Comparison of ENCODE assay signal across 8 cellular contexts in genomic region chr17:79993390-79994221, GRCh38. TPM values are rescaled to one million over a fixed set of nuclear protein-coding genes. Genes with fewer than 3 reads are reported as not detected.
A peak's percentile ranks its signal among the peaks of the same experiment; 100 is the strongest.
DNase-seq lines count a peak whose midpoint lies in the region; ATAC-seq, FAIRE-seq and TF ChIP-seq lines count a peak whose summit lies in the region.
"Had no signal": no experiment of that assay in that cellular context is flagged by ENCODE, and none has a peak within 500 bp of the region (broad histone marks: within the 10 kb centered on the region; RNA-seq: fewer than 3 reads in every experiment).

No MANE protein-coding gene starts in this region.

- no peaks in the 10 kb centered on the region; the same call in 1 of the 2 replicates for H3K79me2 ChIP-seq in H9 (ENCODE audit: insufficient read depth, low read length)

- ATAC-seq in heart right ventricle (peak; percentile 50 to 83 (median 78)), HG03432 (IDR thresholded peaks at IDR 0.05; ENCODE audit: unreplicated experiment) (no peak)

- no peak for FAIRE-seq in small intestine (lab: Jason Lieb, UNC)
- FAIRE-seq: TTC549 had no signal

- H3K27me3 ChIP-seq in H9 (ENCODE audit: insufficient read depth, low read length) (no peaks in the 10 kb centered on the region), heart right ventricle (no peaks in the 10 kb centered on the region), small intestine (ENCODE audit: control insufficient read depth in 2 of 2, insufficient read depth in 2 of 2, low read length in 2 of 2) (no peaks in the 10 kb centered on the region)

- no peak overlapping the region for H3K56ac ChIP-seq in H9 (ENCODE audit: insufficient read length, low read depth, low read length)

- H2AK5ac ChIP-seq in H9 (ENCODE audit: insufficient read length, low read length): no peak overlapping the region

- H3K36me3 ChIP-seq in heart right ventricle: peaks cover 0 to 2% (median 0%) of the 10 kb centered on the region in 9 donors
- no peaks in the 10 kb centered on the region for H3K36me3 ChIP-seq in small intestine (ENCODE audit: control insufficient read depth in 2 of 2, insufficient read depth in 2 of 2, low read length in 2 of 2)

- no peak overlapping the region for H3K18ac ChIP-seq in H9 (ENCODE audit: insufficient read length, low read depth, low read length)

- peaks cover 2 to 8% (median 2%) of the 10 kb centered on the region in 3 experiments; a peak in 5 of 7 replicates for H3K36me3 Mint-ChIP-seq in H9 (ENCODE audit: insufficient read depth in 1 of 3, low read depth in 3 of 3)
- H3K36me3 Mint-ChIP-seq in activated T-helper 1 cell treated with anti-CD3 and anti-CD28 coated beads, Interleukin-12 subunit alpha, Interleukin-12 subunit beta, Interleukin-2, Interleukin-4 antibody, amounts not matched to agents 30 ng/mL and 10 ng/mL and 1 ng/mL, durations not matched to agents 14 hours and 24 hours and 36 hours (ENCODE audit: low read depth): no peaks in the 10 kb centered on the region

- peaks cover 43 to 47% of the 10 kb centered on the region in 2 experiments for H3K4me1 Mint-ChIP-seq in H9
- peaks cover 47% of the 10 kb centered on the region for H3K4me1 Mint-ChIP-seq in activated T-helper 1 cell treated with anti-CD3 and anti-CD28 coated beads, Interleukin-12 subunit alpha, Interleukin-12 subunit beta, Interleukin-2, Interleukin-4 antibody, amounts not matched to agents 30 ng/mL and 10 ng/mL and 1 ng/mL, durations not matched to agents 14 hours and 24 hours and 36 hours (ENCODE audit: low read depth)

- H3K9me3 Mint-ChIP-seq in H9: no peaks in the 10 kb centered on the region; a peak in 1 of 5 replicates
- no peaks in the 10 kb centered on the region for H3K9me3 Mint-ChIP-seq in activated T-helper 1 cell treated with anti-CD3 and anti-CD28 coated beads, Interleukin-12 subunit alpha, Interleukin-12 subunit beta, Interleukin-2, Interleukin-4 antibody, amounts not matched to agents 30 ng/mL and 10 ng/mL and 1 ng/mL, durations not matched to agents 14 hours and 24 hours and 36 hours

- H3K27ac ChIP-seq in H9 (ENCODE audit: insufficient read length, low read depth, low read length) (no peak overlapping the region), heart right ventricle (peak overlapping the region in 8 of 10 donors; percentile 46 to 88 (median 82)), small intestine (ENCODE audit: low read depth in 1 of 2, low read length in 1 of 2) (peak overlapping the region in 1 of 2 donors; percentile 81)

- no peak overlapping the region for H4K5ac ChIP-seq in H9 (ENCODE audit: insufficient read length, low read depth, low read length)

- no peak overlapping the region for H2BK12ac ChIP-seq in H9 (ENCODE audit: insufficient read length, low read depth, low read length)

- no peak for TF ChIP-seq CTCF in H9 (conservative IDR thresholded peaks at IDR 0.05)
- TF ChIP-seq CTCF in heart right ventricle (IDR thresholded peaks at IDR 0.05): no peak

- no peaks in the 10 kb centered on the region for H3K23me2 ChIP-seq in H9 (ENCODE audit: insufficient read length, low read depth, low read length, poor library complexity, severe bottlenecking)

- no peaks in the 10 kb centered on the region for H3K27me3 Mint-ChIP-seq in H9 (ENCODE audit: low read depth)
- no peaks in the 10 kb centered on the region for H3K27me3 Mint-ChIP-seq in activated T-helper 1 cell treated with anti-CD3 and anti-CD28 coated beads, Interleukin-12 subunit alpha, Interleukin-12 subunit beta, Interleukin-2, Interleukin-4 antibody, amounts not matched to agents 30 ng/mL and 10 ng/mL and 1 ng/mL, durations not matched to agents 14 hours and 24 hours and 36 hours (ENCODE audit: insufficient read depth)

- intact Hi-C loops in activated T-helper 1 cell treated with anti-CD3 and anti-CD28 coated beads, Interleukin-12 subunit alpha, Interleukin-12 subunit beta, Interleukin-2, Interleukin-4 antibody, amounts not matched to agents 30 ng/mL and 10 ng/mL and 1 ng/mL, durations not matched to agents 14 hours and 24 hours and 36 hours (cut with micrococcal nuclease): loop anchor here (2.0 to 5.0 kb wide), 2 partner anchors 189 to 266 kb away; no protein-coding TSS in a partner anchor
- intact Hi-C loops in heart right ventricle (cut with DNase I): loop anchor here in 9 of 10 donors (5.0 to 10.0 kb wide), 9 partner anchors 151 to 251 kb away; partner anchors contain the start of genes CBX4 (in 2 of the 9) and CBX8 (in 1 of the 9)

- no peak overlapping the region for H2BK5ac ChIP-seq in H9 (ENCODE audit: insufficient read length, low read length)

- no peaks in the 10 kb centered on the region for H3K4me1 ChIP-seq in H9 (ENCODE audit: insufficient read depth, low read length)
- H3K4me1 ChIP-seq in heart right ventricle: peaks cover 22 to 57% (median 33%) of the 10 kb centered on the region in 9 donors
- peaks cover 4 to 11% of the 10 kb centered on the region in 2 donors for H3K4me1 ChIP-seq in small intestine (ENCODE audit: control insufficient read depth in 2 of 2, insufficient read depth in 1 of 2, low read depth in 1 of 2, low read length in 1 of 2)

- no peak overlapping the region for H4K8ac ChIP-seq in H9 (replicated peaks; ENCODE audit: insufficient read length, low read depth, low read length)

- H3K9me3 ChIP-seq in H9 (ENCODE audit: control insufficient read depth, low read depth, low read length) (no peaks in the 10 kb centered on the region), heart right ventricle (no peaks in the 10 kb centered on the region), small intestine (ENCODE audit: control insufficient read depth, low read depth) (no peaks in the 10 kb centered on the region)

- no peak overlapping the region for H3K23ac ChIP-seq in H9 (ENCODE audit: insufficient read length, low read depth, low read length)

- peak overlapping the region in 2 of 10 donors; percentile 0 to 10 for H3K4me3 ChIP-seq in heart right ventricle
- no peak overlapping the region for H3K4me3 ChIP-seq in small intestine (ENCODE audit: low read depth in 1 of 2, low read length in 2 of 2)

- no peaks in the 10 kb centered on the region for H3K79me1 ChIP-seq in H9 (ENCODE audit: insufficient read depth, low read depth, low read length, poor library complexity, severe bottlenecking)

- no CpG with 5 or more reads among the region's 22 CpGs for WGBS in H9 (ENCODE audit: extremely low coverage, insufficient read length, low lambda C conversion rate)
- WGBS in heart right ventricle, 2 donors: 31 to 37% methylated on average over 22 of the region's 22 CpGs
- 12 to 37% (median 21%) methylated on average over 22 of the region's 22 CpGs for WGBS in small intestine, 3 donors

- H4K91ac ChIP-seq in H9 (ENCODE audit: insufficient read length, low read depth, low read length): no peak overlapping the region

- H3K9ac ChIP-seq in H9 (ENCODE audit: extremely low read depth, insufficient read length, low read length): no peak overlapping the region

- H2BK20ac ChIP-seq in H9 (ENCODE audit: low read depth, low read length, poor library complexity, severe bottlenecking): no peak overlapping the region

- peak; percentile 71 for DNase-seq in H9
- peak; percentile 49 to 71 for DNase-seq in NCI-H526 (lab: John Stamatoyannopoulos, UW)
- peak; percentile 19 for DNase-seq in activated T-helper 1 cell treated with anti-CD3 and anti-CD28 coated beads, Interleukin-12 subunit alpha, Interleukin-12 subunit beta, Interleukin-2, Interleukin-4 antibody, amounts not matched to agents 30 ng/mL and 10 ng/mL and 1 ng/mL, durations not matched to agents 14 hours and 24 hours and 36 hours (ENCODE audit: low spot score)
- DNase-seq in heart right ventricle: peak; percentile 70 to 81
- DNase-seq in small intestine: peak; percentile 77
- DNase-seq in globus pallidus (ENCODE audit: low spot score): no peak

- no peak overlapping the region for H2AFZ ChIP-seq in H9 (ENCODE audit: low read length)

- H4K20me1 ChIP-seq in H9 (ENCODE audit: control insufficient read depth, insufficient read depth, insufficient read length): no peaks in the 10 kb centered on the region

- no peak overlapping the region for H2BK15ac ChIP-seq in H9 (ENCODE audit: low read depth, low read length)

- H2BK120ac ChIP-seq in H9 (ENCODE audit: low read depth, low read length, poor library complexity, severe bottlenecking): no peak overlapping the region

- no peak overlapping the region for H3K4ac ChIP-seq in H9 (ENCODE audit: low read depth, low read length)

- no peak overlapping the region for H3T11ph ChIP-seq in H9 (ENCODE audit: low read length)

- no peak overlapping the region for H3K4me2 ChIP-seq in H9 (ENCODE audit: insufficient read depth, insufficient read length, low read length)

- H3K27ac Mint-ChIP-seq in H9: peak overlapping the region; percentile 79 to 92 (median 81); a peak in 4 of 7 replicates
- H3K27ac Mint-ChIP-seq in activated T-helper 1 cell treated with anti-CD3 and anti-CD28 coated beads, Interleukin-12 subunit alpha, Interleukin-12 subunit beta, Interleukin-2, Interleukin-4 antibody, amounts not matched to agents 30 ng/mL and 10 ng/mL and 1 ng/mL, durations not matched to agents 14 hours and 24 hours and 36 hours: no peak overlapping the region

- no peak overlapping the region; a peak in 3 of 5 replicates for H3K4me3 Mint-ChIP-seq in H9
- peak overlapping the region; percentile 0 for H3K4me3 Mint-ChIP-seq in activated T-helper 1 cell treated with anti-CD3 and anti-CD28 coated beads, Interleukin-12 subunit alpha, Interleukin-12 subunit beta, Interleukin-2, Interleukin-4 antibody, amounts not matched to agents 30 ng/mL and 10 ng/mL and 1 ng/mL, durations not matched to agents 14 hours and 24 hours and 36 hours

- peak overlapping the region; percentile 66 for H3K14ac ChIP-seq in H9 (ENCODE audit: insufficient read depth, low read length)

RNA-seq across cellular contexts. Expression of gene TBC1D16, which starts 42.1 kb away (rescaled TPM):
- total RNA-seq in H9 (2021) (82.7 and 85.8 TPM in 2 replicates), heart right ventricle (10 to 100 TPM; 13.5 to 23.3 (median 17.7) TPM)
- total RNA-seq in activated T-helper 1 cell treated with anti-CD3 and anti-CD28 coated beads, Interleukin-12 subunit alpha, Interleukin-12 subunit beta, Interleukin-2, Interleukin-4 antibody, amounts not matched to agents 30 ng/mL and 10 ng/mL and 1 ng/mL, durations not matched to agents 14 hours and 24 hours and 36 hours: 1.8 and 1.9 TPM in 2 replicates
- polyA plus RNA-seq in heart right ventricle (1 to 10 TPM; 4.8 to 5.7 TPM), small intestine (10 to 100 TPM in 1 of 3 donors, 1 to 10 TPM in 2; 1.6 to 27.1 (median 3.2) TPM)

RNA-seq across cellular contexts. Expression of gene CCDC40, which starts 42.8 kb away (rescaled TPM):
- total RNA-seq in H9 (2021) (7.8 and 8.9 TPM in 2 replicates), heart right ventricle (1 to 10 TPM; 3.4 to 8.9 (median 6.8) TPM)
- 0.15 and 0.16 TPM in 2 replicates for total RNA-seq in activated T-helper 1 cell treated with anti-CD3 and anti-CD28 coated beads, Interleukin-12 subunit alpha, Interleukin-12 subunit beta, Interleukin-2, Interleukin-4 antibody, amounts not matched to agents 30 ng/mL and 10 ng/mL and 1 ng/mL, durations not matched to agents 14 hours and 24 hours and 36 hours
- polyA plus RNA-seq in heart right ventricle (1 to 10 TPM; 2.0 to 5.8 TPM), small intestine (1 to 10 TPM in 1 of 3 donors, under 1 TPM in 2; 0.45 to 1.2 (median 0.81) TPM)
